8 cellular contexts compared by ENCODE assay signal in the genomic region with DNA sequence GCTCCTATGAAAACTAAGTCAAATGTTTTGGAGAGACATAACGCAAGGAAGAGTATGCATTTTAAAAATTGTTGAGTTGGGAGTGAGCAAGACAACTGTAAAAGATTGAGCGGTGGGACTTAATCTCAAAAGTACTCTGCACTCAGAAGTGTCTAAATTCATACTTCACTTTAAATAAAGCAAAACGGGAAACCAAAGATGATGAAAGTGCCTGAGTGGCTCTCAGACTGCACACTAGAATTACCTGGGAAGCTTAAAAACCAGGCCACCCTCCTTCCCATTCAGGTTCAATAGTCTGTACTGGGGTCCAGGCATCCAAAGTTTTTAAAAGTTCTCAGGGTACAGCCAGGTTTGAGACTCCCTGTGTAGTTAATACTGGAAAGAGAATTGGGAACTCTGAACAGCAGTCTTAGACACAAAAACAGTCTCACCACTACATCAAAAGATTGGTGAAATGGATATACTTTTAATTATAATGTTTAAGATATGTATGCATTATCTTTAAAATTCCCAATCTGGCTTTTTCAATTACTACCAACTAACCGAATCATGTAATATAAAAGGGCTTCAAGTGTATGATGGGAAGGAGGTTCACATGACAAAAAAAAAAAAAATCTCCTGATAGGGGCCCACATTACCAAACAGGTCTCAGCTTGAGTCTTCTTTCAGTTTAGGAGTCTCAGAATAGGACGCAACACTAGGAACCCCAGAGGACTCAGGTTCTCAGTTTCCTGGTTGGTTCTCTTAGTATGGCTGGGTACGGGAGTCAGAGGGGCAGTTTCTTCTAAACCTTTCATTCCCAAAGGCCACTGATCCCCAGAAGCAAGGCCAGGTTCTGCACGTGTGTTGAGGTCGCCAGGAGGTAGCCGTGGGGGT. TPM values are rescaled to one million over a fixed set of nuclear protein-coding genes. Genes with fewer than 3 reads are reported as not detected.
A peak's percentile ranks its signal among the peaks of the same experiment; 100 is the strongest.
DNase-seq lines count a peak whose midpoint lies in the region; ATAC-seq and TF ChIP-seq lines count a peak whose summit lies in the region.

No MANE protein-coding gene starts in this region.

- TF ChIP-seq CTCF in C4-2B (conservative IDR thresholded peaks at IDR 0.05): no peak

- peak overlapping the region; percentile 94 to 96 (median 95) for H3K9ac ChIP-seq in skeletal muscle tissue (ENCODE audit: low read depth in 1 of 3, low read length in 3 of 3)

- no peak for DNase-seq in activated naive CD4-positive, alpha-beta T cell treated with anti-CD3 and anti-CD28 coated beads, Interleukin-2, amount 50 U/mL, for 72 hours (ENCODE audit: low spot score in 2 of 2)
- DNase-seq in right cardiac atrium (no peak), NCI-H2029 (lab: John Stamatoyannopoulos, UW) (no peak)

- no peaks in the 10 kb centered on the region for H3K9me3 Mint-ChIP-seq in activated naive CD4-positive, alpha-beta T cell treated with anti-CD3 and anti-CD28 coated beads, Interleukin-2, amount 50 U/mL, for 72 hours

- WGBS in right cardiac atrium: 20% methylated on average over 9 of the region's 9 CpGs

- peaks cover 0 to 7% of the 10 kb centered on the region in 2 donors for H3K36me3 Mint-ChIP-seq in activated naive CD4-positive, alpha-beta T cell treated with anti-CD3 and anti-CD28 coated beads, Interleukin-2, amount 50 U/mL, for 72 hours

- H3K27ac Mint-ChIP-seq in activated naive CD4-positive, alpha-beta T cell treated with anti-CD3 and anti-CD28 coated beads, Interleukin-2, amount 50 U/mL, for 72 hours: peak overlapping the region; percentile 89

- H3K36me3 ChIP-seq in skeletal muscle tissue (ENCODE audit: control insufficient read depth in 3 of 3, insufficient read depth in 3 of 3, low read length in 3 of 3): peaks cover 2 to 5% (median 2%) of the 10 kb centered on the region in 3 donors

- H3K27me3 ChIP-seq in right cardiac atrium (ENCODE audit: control insufficient read depth, insufficient read depth) (no peaks in the 10 kb centered on the region), skeletal muscle tissue (ENCODE audit: control insufficient read depth in 3 of 3, insufficient read depth in 3 of 3, low read length in 3 of 3) (no peaks in the 10 kb centered on the region)

- intact Hi-C loops in right cardiac atrium (cut with DNase I): no loop called here

- no peaks in the 10 kb centered on the region for H3K9me3 ChIP-seq in right cardiac atrium (ENCODE audit: control insufficient read depth, low read length)
- no peaks in the 10 kb centered on the region for H3K9me3 ChIP-seq in skeletal muscle tissue (ENCODE audit: control insufficient read depth in 3 of 3, low read length in 3 of 3)

- H3K4me1 ChIP-seq in right cardiac atrium (ENCODE audit: control insufficient read depth, insufficient read depth, low read length): no peaks in the 10 kb centered on the region
- peaks cover 15 to 22% (median 20%) of the 10 kb centered on the region in 3 donors for H3K4me1 ChIP-seq in skeletal muscle tissue (ENCODE audit: control insufficient read depth in 3 of 3, insufficient read depth in 3 of 3, low read length in 3 of 3)

- H3K27ac ChIP-seq in C4-2B: peak overlapping the region; percentile 90
- peak overlapping the region; percentile 84 for H3K27ac ChIP-seq in right cardiac atrium (ENCODE audit: low read length)
- H3K27ac ChIP-seq in skeletal muscle tissue (ENCODE audit: low read depth, low read length): peak overlapping the region; percentile 97

- ATAC-seq in HG02798 (IDR thresholded peaks at IDR 0.05; ENCODE audit: poor library complexity, unreplicated experiment) (peak; percentile 15), right cardiac atrium (peak in 1 of 2 donors; percentile 5), HG03571 (IDR thresholded peaks at IDR 0.05; ENCODE audit: unreplicated experiment) (no peak)
- ATAC-seq in activated naive CD4-positive, alpha-beta T cell treated with anti-CD3 and anti-CD28 coated beads, Interleukin-2, amount 50 U/mL, for 72 hours: no peak
- ATAC-seq in activated CD4-positive, CD25-positive, alpha-beta regulatory T cell treated with anti-CD3 and anti-CD28 coated beads, Interleukin-2, amount 50 U/mL, for 24 hours: no peak

- H3K4me3 ChIP-seq in right cardiac atrium (ENCODE audit: low read length) (peak overlapping the region; percentile 81), skeletal muscle tissue (ENCODE audit: low read length in 3 of 3) (peak overlapping the region; percentile 86 to 88 (median 87))

RNA-seq across cellular contexts. Expression of a gene that starts 1.0 kb away (rescaled TPM):
- 10 to 100 TPM in 1 of 2 donors, 1 to 10 TPM in 1; 6.4 to 15.1 TPM for total RNA-seq in activated naive CD4-positive, alpha-beta T cell treated with anti-CD3 and anti-CD28 coated beads, Interleukin-2, amount 50 U/mL, for 72 hours
- total RNA-seq in right cardiac atrium (10 to 100 TPM in 2 of 4 donors, 1 to 10 TPM in 2; 8.4 to 12.7 (median 10.4) TPM), skeletal muscle tissue (5.7 TPM)
- polyA plus RNA-seq in right cardiac atrium: 9.8 TPM

RNA-seq across cellular contexts. Expression of a gene that starts 17.8 kb away (rescaled TPM):
- total RNA-seq in activated naive CD4-positive, alpha-beta T cell treated with anti-CD3 and anti-CD28 coated beads, Interleukin-2, amount 50 U/mL, for 72 hours: 10 to 100 TPM; 26.6 to 49.8 TPM
- total RNA-seq in right cardiac atrium (10 to 100 TPM in 2 of 4 donors, 1 to 10 TPM in 2; 6.1 to 15.3 (median 10.6) TPM), skeletal muscle tissue (2.6 TPM)
- 7.9 TPM for polyA plus RNA-seq in right cardiac atrium

RNA-seq across cellular contexts. Expression of a gene that starts 21.7 kb away (rescaled TPM):
- total RNA-seq in activated naive CD4-positive, alpha-beta T cell treated with anti-CD3 and anti-CD28 coated beads, Interleukin-2, amount 50 U/mL, for 72 hours: 1 to 10 TPM; 1.7 to 2.3 TPM
- total RNA-seq in right cardiac atrium (10 to 100 TPM; 40.4 to 51.9 (median 48.8) TPM), skeletal muscle tissue (11.0 TPM)
- 38.1 TPM for polyA plus RNA-seq in right cardiac atrium

RNA-seq across cellular contexts. Expression of a gene that starts 36.4 kb away (rescaled TPM):
- total RNA-seq in activated naive CD4-positive, alpha-beta T cell treated with anti-CD3 and anti-CD28 coated beads, Interleukin-2, amount 50 U/mL, for 72 hours: 100 to 1,000 TPM; 232 to 242 TPM
- total RNA-seq in right cardiac atrium (10 to 100 TPM; 93.6 to 97.9 (median 96.4) TPM), skeletal muscle tissue (40.7 TPM)
- 107 TPM for polyA plus RNA-seq in right cardiac atrium

RNA-seq across cellular contexts. Expression of a gene that starts 47.2 kb away (rescaled TPM):
- total RNA-seq in activated naive CD4-positive, alpha-beta T cell treated with anti-CD3 and anti-CD28 coated beads, Interleukin-2, amount 50 U/mL, for 72 hours: not detected
- total RNA-seq in right cardiac atrium: not detected
- not detected for polyA plus RNA-seq in right cardiac atrium
- not detected for total RNA-seq in skeletal muscle tissue
